24 cellular contexts compared by ENCODE assay signal in the genomic region with DNA sequence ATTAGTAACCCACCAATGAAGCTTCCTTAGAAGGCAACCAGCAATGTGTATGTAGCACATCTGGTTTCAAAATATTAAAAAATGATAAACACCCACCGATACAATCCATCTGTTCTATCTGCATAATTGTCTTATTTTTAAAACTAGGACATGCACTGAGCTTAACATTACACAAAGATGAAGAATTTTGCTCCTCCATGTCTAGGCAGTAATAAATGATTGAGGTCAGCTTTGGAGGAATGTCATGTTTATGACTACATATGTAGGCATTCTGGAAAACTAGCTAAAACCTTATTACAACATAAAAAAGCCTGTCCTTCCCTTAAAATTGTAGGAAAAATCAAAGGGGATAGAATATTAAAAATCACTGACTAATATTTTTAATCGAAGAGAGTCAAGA.
DNase-seq lines count a peak whose midpoint lies in the region; ATAC-seq, FAIRE-seq and TF ChIP-seq lines count a peak whose summit lies in the region.
"Had no signal": no experiment of that assay in that cellular context is flagged by ENCODE, and none has a peak within 500 bp of the region (broad histone marks: within the 10 kb centered on the region; RNA-seq: fewer than 3 reads in every experiment).

No MANE protein-coding gene starts in this region.

- H3K4me3 ChIP-seq in astrocyte (ENCODE audit: insufficient read depth, low read depth, low read length) (no peak overlapping the region), fibroblast of villous mesenchyme (ENCODE audit: low read depth, low read length) (no peak overlapping the region), smooth muscle cell (no peak overlapping the region), BE2C (ENCODE audit: low read depth, low read length) (no peak overlapping the region)
- H3K4me3 ChIP-seq: coronary artery, lung, MG63, tibial nerve had no signal

- FAIRE-seq in astrocyte (lab: Jason Lieb, UNC), result peak; percentile 9
- FAIRE-seq: D721Med, H54, keratinocyte had no signal

- H3K27ac ChIP-seq in astrocyte (ENCODE audit: low read depth, low read length), result no peak overlapping the region
- no peak overlapping the region for H3K27ac ChIP-seq in smooth muscle cell (ENCODE audit: low read depth)
- H3K27ac ChIP-seq: coronary artery, foreskin keratinocyte, tibial nerve had no signal

- H3K4me2 ChIP-seq in astrocyte (ENCODE audit: low read length) (no peak overlapping the region), smooth muscle cell (peak overlapping the region; percentile 6)

- peaks cover 7% of the 10 kb centered on the region for H3K4me1 ChIP-seq in astrocyte (ENCODE audit: insufficient read depth, low read length)
- peaks cover 7% of the 10 kb centered on the region for H3K4me1 ChIP-seq in smooth muscle cell (ENCODE audit: low read depth)
- no peaks in the 10 kb centered on the region for H3K4me1 ChIP-seq in BE2C
- H3K4me1 ChIP-seq: tibial nerve had no signal

- H2AFZ ChIP-seq in astrocyte (ENCODE audit: low read depth, low read length), result no peak overlapping the region
- H2AFZ ChIP-seq in smooth muscle cell (ENCODE audit: low read depth), result no peak overlapping the region

- H3K36me3 Mint-ChIP-seq in astrocyte (ENCODE audit: low read depth, unreplicated experiment), result no peaks in the 10 kb centered on the region
- H3K36me3 Mint-ChIP-seq: activated CD8-positive, alpha-beta memory T cell treated with anti-CD3 and anti-CD28 coated beads, Interleukin-2, amount 10 ng/mL, durations not matched to agents 7 days and 5 days; activated naive CD8-positive, alpha-beta T cell; CD14-positive monocyte had no signal

- peaks cover 13% of the 10 kb centered on the region for H3K4me1 Mint-ChIP-seq in astrocyte (ENCODE audit: low read depth, unreplicated experiment)
- H3K4me1 Mint-ChIP-seq: activated CD8-positive, alpha-beta memory T cell treated with anti-CD3 and anti-CD28 coated beads, Interleukin-2, amount 10 ng/mL, durations not matched to agents 7 days and 5 days; CD14-positive monocyte; stimulated activated naive CD8-positive, alpha-beta T cell treated with anti-CD3 and anti-CD28 coated beads, Interleukin-15, amount 100 ng/mL, for 72 hours had no signal

- H3K79me2 ChIP-seq in astrocyte (ENCODE audit: insufficient read depth, low read length), result no peaks in the 10 kb centered on the region
- no peaks in the 10 kb centered on the region for H3K79me2 ChIP-seq in smooth muscle cell (ENCODE audit: low read depth)

- peak overlapping the region; percentile 1 for H3K27ac Mint-ChIP-seq in astrocyte (ENCODE audit: unreplicated experiment)
- H3K27ac Mint-ChIP-seq: activated CD8-positive, alpha-beta memory T cell treated with anti-CD3 and anti-CD28 coated beads, Interleukin-2, amount 10 ng/mL, durations not matched to agents 7 days and 5 days; activated naive CD8-positive, alpha-beta T cell; CD14-positive monocyte; stimulated activated naive CD8-positive, alpha-beta T cell treated with anti-CD3 and anti-CD28 coated beads, Interleukin-15, amount 100 ng/mL, for 72 hours; T-helper 1 cell treated with Interleukin-12 subunit alpha and Interleukin-12 subunit beta and Interleukin-4 antibody, amounts not matched to agents 30 μg/mL and 1 μg/mL, for 36 hours had no signal

- H3K9ac ChIP-seq in astrocyte (ENCODE audit: low read length) (no peak overlapping the region), smooth muscle cell (ENCODE audit: low read depth) (no peak overlapping the region)

- no peaks in the 10 kb centered on the region for H3K27me3 Mint-ChIP-seq in astrocyte (ENCODE audit: low read depth, unreplicated experiment)
- H3K27me3 Mint-ChIP-seq: activated CD8-positive, alpha-beta memory T cell treated with anti-CD3 and anti-CD28 coated beads, Interleukin-2, amount 10 ng/mL, durations not matched to agents 7 days and 5 days; stimulated activated naive CD8-positive, alpha-beta T cell treated with anti-CD3 and anti-CD28 coated beads, Interleukin-15, amount 100 ng/mL, for 72 hours had no signal

- H3F3A ChIP-seq in smooth muscle cell (ENCODE audit: low read depth), result no peaks in the 10 kb centered on the region

- H3K27me3 ChIP-seq in astrocyte (ENCODE audit: insufficient read depth, low read length) (no peaks in the 10 kb centered on the region), smooth muscle cell (ENCODE audit: low read depth) (no peaks in the 10 kb centered on the region), BE2C (peaks cover 44% of the 10 kb centered on the region)
- H3K27me3 ChIP-seq: foreskin keratinocyte, MG63, tibial nerve had no signal

- TF ChIP-seq CTCF in astrocyte (IDR thresholded peaks at IDR 0.05; ENCODE audit: insufficient read depth, low read depth, low read length), result no peak
- no peak for TF ChIP-seq CTCF in fibroblast of villous mesenchyme (IDR thresholded peaks at IDR 0.05; ENCODE audit: insufficient read depth, low read depth, low read length)
- TF ChIP-seq CTCF in smooth muscle cell (IDR thresholded peaks at IDR 0.05; ENCODE audit: borderline replicate concordance, insufficient read depth, poor library complexity, severe bottlenecking), result no peak
- TF ChIP-seq CTCF in BE2C (IDR thresholded peaks at IDR 0.05; ENCODE audit: low read depth, low read length), result no peak

- H3K9me3 Mint-ChIP-seq in astrocyte (ENCODE audit: unreplicated experiment), result no peaks in the 10 kb centered on the region
- H3K9me3 Mint-ChIP-seq: stimulated activated naive CD8-positive, alpha-beta T cell treated with anti-CD3 and anti-CD28 coated beads, Interleukin-15, amount 100 ng/mL, for 72 hours; T-helper 1 cell treated with Interleukin-12 subunit alpha and Interleukin-12 subunit beta and Interleukin-4 antibody, amounts not matched to agents 30 μg/mL and 1 μg/mL, for 36 hours had no signal

- no peaks in the 10 kb centered on the region for H3K36me3 ChIP-seq in astrocyte (ENCODE audit: insufficient read depth, low read length)
- H3K36me3 ChIP-seq in smooth muscle cell (ENCODE audit: low read depth), result no peaks in the 10 kb centered on the region
- no peaks in the 10 kb centered on the region for H3K36me3 ChIP-seq in BE2C
- H3K36me3 ChIP-seq: MG63, tibial nerve had no signal

- WGBS in smooth muscle cell (ENCODE audit: low lambda C conversion rate), result 82% methylated on average over 2 of the region's 2 CpGs

- no peaks in the 10 kb centered on the region for H4K20me1 ChIP-seq in astrocyte (ENCODE audit: insufficient read depth, low read length)
- no peaks in the 10 kb centered on the region for H4K20me1 ChIP-seq in smooth muscle cell (ENCODE audit: low read depth)

- DNase-seq in GM03348 (ENCODE audit: low spot score) (peak; percentile 64), astrocyte (ENCODE audit: low read depth) (peak; percentile 75), fibroblast of villous mesenchyme (ENCODE audit: low read depth) (peak; percentile 64), smooth muscle cell (lab: John Stamatoyannopoulos, UW; ENCODE audit: unreplicated experiment) (no peak), A172 (ENCODE audit: low spot score) (no peak), BE2C (no peak)
- DNase-seq in stimulated activated naive CD8-positive, alpha-beta T cell treated with anti-CD3 and anti-CD28 coated beads, Interleukin-15, Interleukin-2, amounts not matched to agents 100 U/mL and 50 U/mL, for 24 hours, result no peak
- DNase-seq: activated CD4-positive, alpha-beta T cell treated with anti-CD3 and anti-CD28 coated beads for 4 hours; activated CD8-positive, alpha-beta memory T cell treated with anti-CD3 and anti-CD28 coated beads, Interleukin-2, amount 10 ng/mL, durations not matched to agents 7 days and 5 days; MG63; NCI-H1436; NCI-H526; RPMI8226; stimulated activated naive CD8-positive, alpha-beta T cell treated with anti-CD3 and anti-CD28 coated beads, Interleukin-15, amount 100 ng/mL, for 72 hours had no signal

- H3K9me3 ChIP-seq in astrocyte (ENCODE audit: insufficient read depth, low read depth, low read length), result no peaks in the 10 kb centered on the region
- H3K9me3 ChIP-seq in smooth muscle cell (replicated peaks; ENCODE audit: low read depth), result no peaks in the 10 kb centered on the region
- no peaks in the 10 kb centered on the region; the same call in 1 of the 2 replicates for H3K9me3 ChIP-seq in BE2C
- H3K9me3 ChIP-seq: MG63, tibial nerve had no signal

- no peak overlapping the region for H3K4me3 Mint-ChIP-seq in astrocyte (ENCODE audit: unreplicated experiment)
- H3K4me3 Mint-ChIP-seq: activated CD8-positive, alpha-beta memory T cell treated with anti-CD3 and anti-CD28 coated beads, Interleukin-2, amount 10 ng/mL, durations not matched to agents 7 days and 5 days; activated naive CD8-positive, alpha-beta T cell; CD14-positive monocyte; stimulated activated naive CD8-positive, alpha-beta T cell treated with anti-CD3 and anti-CD28 coated beads, Interleukin-15, amount 100 ng/mL, for 72 hours; T-helper 1 cell treated with Interleukin-12 subunit alpha and Interleukin-12 subunit beta and Interleukin-4 antibody, amounts not matched to agents 30 μg/mL and 1 μg/mL, for 36 hours had no signal

- ATAC-seq in stimulated activated naive CD8-positive, alpha-beta T cell treated with anti-CD3 and anti-CD28 coated beads, Interleukin-15, Interleukin-2, amounts not matched to agents 100 U/mL and 50 U/mL, for 24 hours, result no peak
- ATAC-seq: activated CD8-positive, alpha-beta memory T cell treated with anti-CD3 and anti-CD28 coated beads, Interleukin-2, amount 10 ng/mL, durations not matched to agents 7 days and 5 days; foreskin keratinocyte; stimulated activated naive CD8-positive, alpha-beta T cell treated with anti-CD3 and anti-CD28 coated beads, Interleukin-15, amount 100 ng/mL, for 72 hours had no signal

Comparison
In these comparisons a context has a peak if more than half of its experiments do, and no peak if none do; other contexts are left out.
1. DNase-seq: peak in GM03348 (single experiment), astrocyte (single experiment) and fibroblast of villous mesenchyme (single experiment); none in smooth muscle cell (single experiment), A172 (single experiment), BE2C (single experiment) and stimulated activated naive CD8-positive, alpha-beta T cell treated with anti-CD3 and anti-CD28 coated beads, Interleukin-15, Interleukin-2, amounts not matched to agents 100 U/mL and 50 U/mL, for 24 hours (single experiment).